11 cellular contexts compared by ENCODE assay signal in the genomic region with DNA sequence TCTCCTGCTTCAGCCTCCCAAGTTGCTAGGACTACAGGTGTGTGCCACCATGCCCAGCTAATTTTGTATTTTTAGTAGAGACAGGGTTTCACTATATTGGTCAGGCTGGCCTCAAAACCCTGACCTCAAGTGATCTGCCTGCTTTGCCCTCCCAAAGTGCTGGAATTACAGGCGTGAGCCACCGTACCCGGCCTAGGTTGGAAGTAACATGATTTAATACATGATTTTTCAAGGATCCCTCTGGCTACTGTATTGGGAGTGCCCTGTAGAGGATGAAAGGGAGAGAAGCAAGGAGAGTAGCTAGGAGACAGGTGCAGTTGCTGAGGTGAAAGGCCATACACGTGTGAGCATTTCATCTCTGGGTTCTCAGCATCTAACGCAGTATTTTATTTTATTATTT.
"Had no signal": no experiment of that assay in that cellular context is flagged by ENCODE, and none has a peak within 500 bp of the region (broad histone marks: within the 10 kb centered on the region; RNA-seq: fewer than 3 reads in every experiment).

No MANE protein-coding gene starts in this region.

- ATAC-seq: sciatic nerve, T-helper 17 cell, upper lobe of right lung had no signal

- DNase-seq: activated gamma-delta T cell; activated T-cell treated with anti-CD3 and anti-CD28 coated beads, Interleukin-2, amount 50 U/mL, for 1 hour; anterior cingulate cortex; caudate nucleus; ovary; stimulated activated CD4-positive, alpha-beta T cell treated with anti-CD3 and anti-CD28 coated beads, Interleukin-4, amount 100 ng/mL, for 1 hour; T-helper 17 cell; upper lobe of right lung had no signal

- H3K27ac Mint-ChIP-seq: T-helper 17 cell had no signal

- H3K36me3 Mint-ChIP-seq: brain had no signal

- H3K4me3 Mint-ChIP-seq: memory B cell, T-helper 17 cell had no signal

- H3K27me3 Mint-ChIP-seq: memory B cell, T-helper 17 cell had no signal
